In the genomic region with DNA sequence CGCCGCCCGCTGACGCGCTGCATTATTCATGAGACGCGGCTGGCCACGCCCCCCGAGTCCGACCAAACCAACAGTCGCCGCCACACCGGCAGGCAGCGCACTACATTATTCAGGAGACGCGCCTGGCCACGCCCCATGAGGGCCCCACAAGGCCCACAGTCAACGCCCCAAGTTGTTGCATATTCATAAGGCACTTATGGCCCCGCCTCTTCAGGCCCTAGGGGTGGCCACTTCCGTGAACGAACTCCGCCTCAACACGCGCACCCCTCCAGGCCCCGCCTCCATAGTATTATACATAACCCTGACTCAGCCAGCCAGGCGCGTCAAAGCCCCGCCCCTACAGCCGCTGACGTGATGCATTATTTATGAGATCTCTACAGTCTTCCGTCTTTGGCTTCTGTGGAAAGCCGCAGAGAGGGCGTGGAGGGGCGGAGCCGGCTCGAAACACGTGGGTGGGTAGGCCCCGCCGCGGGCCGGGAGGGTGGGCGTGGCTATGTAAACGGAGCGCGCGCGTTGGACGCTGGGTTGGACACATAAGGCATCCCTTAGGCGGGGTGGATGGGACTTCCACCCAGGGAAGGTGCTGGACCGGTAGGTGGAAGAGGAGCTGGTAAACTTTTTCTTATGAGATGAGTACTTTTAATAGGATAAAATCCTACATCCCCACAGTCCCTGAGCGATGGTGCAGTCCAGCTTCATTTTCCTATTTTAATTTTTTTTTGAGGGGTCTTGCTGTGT, we compare ENCODE assay signal across 1 cellular context.
TF ChIP-seq lines count a peak whose summit lies in the region.

No MANE protein-coding gene starts in this region.

TF ChIP-seq in HepG2, 621 proteins besides CTCF, POLR2A, EP300 and RAD21 (continued from another document and continues in another):
- TF ChIP-seq, protein P1, sequence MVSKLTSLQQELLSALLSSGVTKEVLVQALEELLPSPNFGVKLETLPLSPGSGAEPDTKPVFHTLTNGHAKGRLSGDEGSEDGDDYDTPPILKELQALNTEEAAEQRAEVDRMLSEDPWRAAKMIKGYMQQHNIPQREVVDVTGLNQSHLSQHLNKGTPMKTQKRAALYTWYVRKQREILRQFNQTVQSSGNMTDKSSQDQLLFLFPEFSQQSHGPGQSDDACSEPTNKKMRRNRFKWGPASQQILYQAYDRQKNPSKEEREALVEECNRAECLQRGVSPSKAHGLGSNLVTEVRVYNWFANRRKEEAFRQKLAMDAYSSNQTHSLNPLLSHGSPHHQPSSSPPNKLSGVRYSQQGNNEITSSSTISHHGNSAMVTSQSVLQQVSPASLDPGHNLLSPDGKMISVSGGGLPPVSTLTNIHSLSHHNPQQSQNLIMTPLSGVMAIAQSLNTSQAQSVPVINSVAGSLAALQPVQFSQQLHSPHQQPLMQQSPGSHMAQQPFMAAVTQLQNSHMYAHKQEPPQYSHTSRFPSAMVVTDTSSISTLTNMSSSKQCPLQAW (CRISPR knock-in tag; IDR thresholded peaks at IDR 0.05), result peak; percentile 8; the same call in 1 of the 2 replicates
- TF ChIP-seq, protein P2, sequence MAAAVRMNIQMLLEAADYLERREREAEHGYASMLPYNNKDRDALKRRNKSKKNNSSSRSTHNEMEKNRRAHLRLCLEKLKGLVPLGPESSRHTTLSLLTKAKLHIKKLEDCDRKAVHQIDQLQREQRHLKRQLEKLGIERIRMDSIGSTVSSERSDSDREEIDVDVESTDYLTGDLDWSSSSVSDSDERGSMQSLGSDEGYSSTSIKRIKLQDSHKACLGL (CRISPR knock-in tag; IDR thresholded peaks at IDR 0.05), result no peak
- no peak for TF ChIP-seq NFIC (IDR thresholded peaks at IDR 0.05; ENCODE audit: low read length)
- no peak for TF ChIP-seq ZNF549 (CRISPR knock-in tag; IDR thresholded peaks at IDR 0.05)
- TF ChIP-seq ZNF335 (CRISPR knock-in tag; IDR thresholded peaks at IDR 0.05), result no peak
- no peak for TF ChIP-seq SP2 (CRISPR knock-in tag; IDR thresholded peaks at IDR 0.05)
- TF ChIP-seq, protein P3, sequence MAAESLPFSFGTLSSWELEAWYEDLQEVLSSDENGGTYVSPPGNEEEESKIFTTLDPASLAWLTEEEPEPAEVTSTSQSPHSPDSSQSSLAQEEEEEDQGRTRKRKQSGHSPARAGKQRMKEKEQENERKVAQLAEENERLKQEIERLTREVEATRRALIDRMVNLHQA (CRISPR knock-in tag; IDR thresholded peaks at IDR 0.05), result no peak
- TF ChIP-seq, protein P4, sequence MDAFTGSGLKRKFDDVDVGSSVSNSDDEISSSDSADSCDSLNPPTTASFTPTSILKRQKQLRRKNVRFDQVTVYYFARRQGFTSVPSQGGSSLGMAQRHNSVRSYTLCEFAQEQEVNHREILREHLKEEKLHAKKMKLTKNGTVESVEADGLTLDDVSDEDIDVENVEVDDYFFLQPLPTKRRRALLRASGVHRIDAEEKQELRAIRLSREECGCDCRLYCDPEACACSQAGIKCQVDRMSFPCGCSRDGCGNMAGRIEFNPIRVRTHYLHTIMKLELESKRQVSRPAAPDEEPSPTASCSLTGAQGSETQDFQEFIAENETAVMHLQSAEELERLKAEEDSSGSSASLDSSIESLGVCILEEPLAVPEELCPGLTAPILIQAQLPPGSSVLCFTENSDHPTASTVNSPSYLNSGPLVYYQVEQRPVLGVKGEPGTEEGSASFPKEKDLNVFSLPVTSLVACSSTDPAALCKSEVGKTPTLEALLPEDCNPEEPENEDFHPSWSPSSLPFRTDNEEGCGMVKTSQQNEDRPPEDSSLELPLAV (CRISPR knock-in tag; conservative IDR thresholded peaks at IDR 0.05; ENCODE audit: low read depth), result no peak
- no peak for TF ChIP-seq MIER2 (CRISPR knock-in tag; IDR thresholded peaks at IDR 0.05)
- no peak for TF ChIP-seq TBP (CRISPR knock-in tag; IDR thresholded peaks at IDR 0.05)
- no peak for TF ChIP-seq ZNF782 (CRISPR knock-in tag; IDR thresholded peaks at IDR 0.05; ENCODE audit: borderline replicate concordance)
- TF ChIP-seq RFX1 (IDR thresholded peaks at IDR 0.05), result no peak
- TF ChIP-seq ZNF564 (CRISPR knock-in tag; IDR thresholded peaks at IDR 0.05), result no peak
- no peak for TF ChIP-seq SSRP1 (CRISPR knock-in tag; IDR thresholded peaks at IDR 0.05)
- TF ChIP-seq, protein P5, sequence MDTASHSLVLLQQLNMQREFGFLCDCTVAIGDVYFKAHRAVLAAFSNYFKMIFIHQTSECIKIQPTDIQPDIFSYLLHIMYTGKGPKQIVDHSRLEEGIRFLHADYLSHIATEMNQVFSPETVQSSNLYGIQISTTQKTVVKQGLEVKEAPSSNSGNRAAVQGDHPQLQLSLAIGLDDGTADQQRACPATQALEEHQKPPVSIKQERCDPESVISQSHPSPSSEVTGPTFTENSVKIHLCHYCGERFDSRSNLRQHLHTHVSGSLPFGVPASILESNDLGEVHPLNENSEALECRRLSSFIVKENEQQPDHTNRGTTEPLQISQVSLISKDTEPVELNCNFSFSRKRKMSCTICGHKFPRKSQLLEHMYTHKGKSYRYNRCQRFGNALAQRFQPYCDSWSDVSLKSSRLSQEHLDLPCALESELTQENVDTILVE (CRISPR knock-in tag; IDR thresholded peaks at IDR 0.05), result no peak
- no peak for TF ChIP-seq ZFP82 (CRISPR knock-in tag; IDR thresholded peaks at IDR 0.05; ENCODE audit: borderline replicate concordance)
- TF ChIP-seq CREM (IDR thresholded peaks at IDR 0.05), result peak; percentile 77
- TF ChIP-seq CREM (CRISPR knock-in tag; IDR thresholded peaks at IDR 0.05), result no peak
- TF ChIP-seq, protein P6, sequence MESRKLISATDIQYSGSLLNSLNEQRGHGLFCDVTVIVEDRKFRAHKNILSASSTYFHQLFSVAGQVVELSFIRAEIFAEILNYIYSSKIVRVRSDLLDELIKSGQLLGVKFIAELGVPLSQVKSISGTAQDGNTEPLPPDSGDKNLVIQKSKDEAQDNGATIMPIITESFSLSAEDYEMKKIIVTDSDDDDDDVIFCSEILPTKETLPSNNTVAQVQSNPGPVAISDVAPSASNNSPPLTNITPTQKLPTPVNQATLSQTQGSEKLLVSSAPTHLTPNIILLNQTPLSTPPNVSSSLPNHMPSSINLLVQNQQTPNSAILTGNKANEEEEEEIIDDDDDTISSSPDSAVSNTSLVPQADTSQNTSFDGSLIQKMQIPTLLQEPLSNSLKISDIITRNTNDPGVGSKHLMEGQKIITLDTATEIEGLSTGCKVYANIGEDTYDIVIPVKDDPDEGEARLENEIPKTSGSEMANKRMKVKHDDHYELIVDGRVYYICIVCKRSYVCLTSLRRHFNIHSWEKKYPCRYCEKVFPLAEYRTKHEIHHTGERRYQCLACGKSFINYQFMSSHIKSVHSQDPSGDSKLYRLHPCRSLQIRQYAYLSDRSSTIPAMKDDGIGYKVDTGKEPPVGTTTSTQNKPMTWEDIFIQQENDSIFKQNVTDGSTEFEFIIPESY (CRISPR knock-in tag; IDR thresholded peaks at IDR 0.05), result no peak
- TF ChIP-seq MATR3 (CRISPR knock-in tag; IDR thresholded peaks at IDR 0.05), result no peak
- TF ChIP-seq NCOR1 (IDR thresholded peaks at IDR 0.05; ENCODE audit: borderline replicate concordance, low read length), result peak; percentile 6; the same call in 1 of the 2 replicates
- TF ChIP-seq, protein P7, sequence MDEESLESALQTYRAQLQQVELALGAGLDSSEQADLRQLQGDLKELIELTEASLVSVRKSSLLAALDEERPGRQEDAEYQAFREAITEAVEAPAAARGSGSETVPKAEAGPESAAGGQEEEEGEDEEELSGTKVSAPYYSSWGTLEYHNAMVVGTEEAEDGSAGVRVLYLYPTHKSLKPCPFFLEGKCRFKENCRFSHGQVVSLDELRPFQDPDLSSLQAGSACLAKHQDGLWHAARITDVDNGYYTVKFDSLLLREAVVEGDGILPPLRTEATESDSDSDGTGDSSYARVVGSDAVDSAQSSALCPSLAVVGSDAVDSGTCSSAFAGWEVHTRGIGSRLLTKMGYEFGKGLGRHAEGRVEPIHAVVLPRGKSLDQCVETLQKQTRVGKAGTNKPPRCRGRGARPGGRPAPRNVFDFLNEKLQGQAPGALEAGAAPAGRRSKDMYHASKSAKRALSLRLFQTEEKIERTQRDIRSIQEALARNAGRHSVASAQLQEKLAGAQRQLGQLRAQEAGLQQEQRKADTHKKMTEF (CRISPR knock-in tag; IDR thresholded peaks at IDR 0.05), result no peak
- TF ChIP-seq SALL1 (CRISPR knock-in tag; IDR thresholded peaks at IDR 0.05), result no peak; the same call in 1 of the 2 replicates
- TF ChIP-seq, protein P8, sequence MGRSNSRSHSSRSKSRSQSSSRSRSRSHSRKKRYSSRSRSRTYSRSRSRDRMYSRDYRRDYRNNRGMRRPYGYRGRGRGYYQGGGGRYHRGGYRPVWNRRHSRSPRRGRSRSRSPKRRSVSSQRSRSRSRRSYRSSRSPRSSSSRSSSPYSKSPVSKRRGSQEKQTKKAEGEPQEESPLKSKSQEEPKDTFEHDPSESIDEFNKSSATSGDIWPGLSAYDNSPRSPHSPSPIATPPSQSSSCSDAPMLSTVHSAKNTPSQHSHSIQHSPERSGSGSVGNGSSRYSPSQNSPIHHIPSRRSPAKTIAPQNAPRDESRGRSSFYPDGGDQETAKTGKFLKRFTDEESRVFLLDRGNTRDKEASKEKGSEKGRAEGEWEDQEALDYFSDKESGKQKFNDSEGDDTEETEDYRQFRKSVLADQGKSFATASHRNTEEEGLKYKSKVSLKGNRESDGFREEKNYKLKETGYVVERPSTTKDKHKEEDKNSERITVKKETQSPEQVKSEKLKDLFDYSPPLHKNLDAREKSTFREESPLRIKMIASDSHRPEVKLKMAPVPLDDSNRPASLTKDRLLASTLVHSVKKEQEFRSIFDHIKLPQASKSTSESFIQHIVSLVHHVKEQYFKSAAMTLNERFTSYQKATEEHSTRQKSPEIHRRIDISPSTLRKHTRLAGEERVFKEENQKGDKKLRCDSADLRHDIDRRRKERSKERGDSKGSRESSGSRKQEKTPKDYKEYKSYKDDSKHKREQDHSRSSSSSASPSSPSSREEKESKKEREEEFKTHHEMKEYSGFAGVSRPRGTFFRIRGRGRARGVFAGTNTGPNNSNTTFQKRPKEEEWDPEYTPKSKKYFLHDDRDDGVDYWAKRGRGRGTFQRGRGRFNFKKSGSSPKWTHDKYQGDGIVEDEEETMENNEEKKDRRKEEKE (IDR thresholded peaks at IDR 0.05), result no peak
- TF ChIP-seq, protein P9, sequence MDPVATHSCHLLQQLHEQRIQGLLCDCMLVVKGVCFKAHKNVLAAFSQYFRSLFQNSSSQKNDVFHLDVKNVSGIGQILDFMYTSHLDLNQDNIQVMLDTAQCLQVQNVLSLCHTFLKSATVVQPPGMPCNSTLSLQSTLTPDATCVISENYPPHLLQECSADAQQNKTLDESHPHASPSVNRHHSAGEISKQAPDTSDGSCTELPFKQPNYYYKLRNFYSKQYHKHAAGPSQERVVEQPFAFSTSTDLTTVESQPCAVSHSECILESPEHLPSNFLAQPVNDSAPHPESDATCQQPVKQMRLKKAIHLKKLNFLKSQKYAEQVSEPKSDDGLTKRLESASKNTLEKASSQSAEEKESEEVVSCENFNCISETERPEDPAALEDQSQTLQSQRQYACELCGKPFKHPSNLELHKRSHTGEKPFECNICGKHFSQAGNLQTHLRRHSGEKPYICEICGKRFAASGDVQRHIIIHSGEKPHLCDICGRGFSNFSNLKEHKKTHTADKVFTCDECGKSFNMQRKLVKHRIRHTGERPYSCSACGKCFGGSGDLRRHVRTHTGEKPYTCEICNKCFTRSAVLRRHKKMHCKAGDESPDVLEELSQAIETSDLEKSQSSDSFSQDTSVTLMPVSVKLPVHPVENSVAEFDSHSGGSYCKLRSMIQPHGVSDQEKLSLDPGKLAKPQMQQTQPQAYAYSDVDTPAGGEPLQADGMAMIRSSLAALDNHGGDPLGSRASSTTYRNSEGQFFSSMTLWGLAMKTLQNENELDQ (CRISPR knock-in tag; IDR thresholded peaks at IDR 0.05; ENCODE audit: borderline replicate concordance), result no peak
- no peak for TF ChIP-seq ZSCAN12 (CRISPR knock-in tag; IDR thresholded peaks at IDR 0.05)
- no peak for TF ChIP-seq ZNF205 (CRISPR knock-in tag; IDR thresholded peaks at IDR 0.05)
- no peak for TF ChIP-seq ZNF781 (CRISPR knock-in tag; IDR thresholded peaks at IDR 0.05; ENCODE audit: borderline replicate concordance, not compliant biosample characterization)
- TF ChIP-seq, protein P10, sequence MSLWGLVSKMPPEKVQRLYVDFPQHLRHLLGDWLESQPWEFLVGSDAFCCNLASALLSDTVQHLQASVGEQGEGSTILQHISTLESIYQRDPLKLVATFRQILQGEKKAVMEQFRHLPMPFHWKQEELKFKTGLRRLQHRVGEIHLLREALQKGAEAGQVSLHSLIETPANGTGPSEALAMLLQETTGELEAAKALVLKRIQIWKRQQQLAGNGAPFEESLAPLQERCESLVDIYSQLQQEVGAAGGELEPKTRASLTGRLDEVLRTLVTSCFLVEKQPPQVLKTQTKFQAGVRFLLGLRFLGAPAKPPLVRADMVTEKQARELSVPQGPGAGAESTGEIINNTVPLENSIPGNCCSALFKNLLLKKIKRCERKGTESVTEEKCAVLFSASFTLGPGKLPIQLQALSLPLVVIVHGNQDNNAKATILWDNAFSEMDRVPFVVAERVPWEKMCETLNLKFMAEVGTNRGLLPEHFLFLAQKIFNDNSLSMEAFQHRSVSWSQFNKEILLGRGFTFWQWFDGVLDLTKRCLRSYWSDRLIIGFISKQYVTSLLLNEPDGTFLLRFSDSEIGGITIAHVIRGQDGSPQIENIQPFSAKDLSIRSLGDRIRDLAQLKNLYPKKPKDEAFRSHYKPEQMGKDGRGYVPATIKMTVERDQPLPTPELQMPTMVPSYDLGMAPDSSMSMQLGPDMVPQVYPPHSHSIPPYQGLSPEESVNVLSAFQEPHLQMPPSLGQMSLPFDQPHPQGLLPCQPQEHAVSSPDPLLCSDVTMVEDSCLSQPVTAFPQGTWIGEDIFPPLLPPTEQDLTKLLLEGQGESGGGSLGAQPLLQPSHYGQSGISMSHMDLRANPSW (CRISPR knock-in tag; IDR thresholded peaks at IDR 0.05; ENCODE audit: borderline replicate concordance), result no peak
- no peak for TF ChIP-seq KLF16 (CRISPR knock-in tag; IDR thresholded peaks at IDR 0.05)
- TF ChIP-seq ATM (IDR thresholded peaks at IDR 0.05; ENCODE audit: borderline replicate concordance), result no peak
